ENCODE assay signal across 8 cellular contexts in the genomic region with DNA sequence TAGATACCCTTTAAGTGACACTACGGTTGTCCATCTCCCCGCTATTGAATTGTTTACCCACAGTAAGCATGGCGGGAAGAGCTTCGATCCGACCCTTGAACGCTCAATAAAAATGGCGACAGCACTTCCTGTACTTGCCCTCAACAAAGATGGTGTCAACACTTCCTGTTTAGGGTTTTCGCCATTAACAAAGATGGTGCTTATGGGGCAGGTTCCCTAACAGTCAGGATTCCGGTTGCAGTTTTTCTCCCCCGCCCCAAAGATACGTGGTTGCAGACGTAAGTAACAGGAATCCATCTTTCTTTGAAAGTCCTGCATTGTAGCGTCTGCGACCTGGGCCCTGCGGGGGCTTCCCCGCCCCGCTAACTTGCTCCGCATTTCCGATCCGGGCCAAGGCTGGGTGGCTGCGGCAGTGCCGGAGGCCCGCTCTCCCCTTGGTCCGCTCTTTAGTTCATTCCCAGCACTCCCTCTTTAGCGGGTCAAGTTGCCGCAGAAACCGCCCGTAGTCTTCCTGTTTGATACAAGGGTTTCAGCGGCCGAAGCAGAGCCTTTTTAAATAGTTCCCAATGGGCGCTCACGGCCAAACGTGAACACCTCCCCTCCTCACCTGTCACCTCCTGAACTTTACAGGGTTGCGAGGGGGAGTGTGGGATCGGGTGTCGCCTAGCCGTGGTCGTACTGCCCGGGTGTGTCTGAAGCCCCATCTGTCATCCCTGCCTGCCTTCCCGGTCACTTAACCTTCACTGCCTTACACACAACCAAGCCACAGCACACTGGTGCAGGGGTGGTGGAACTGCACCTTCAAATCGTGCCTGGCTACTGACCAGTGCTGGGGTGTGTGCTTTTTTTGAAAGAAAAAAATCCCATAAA. TPM values are rescaled to one million over a fixed set of nuclear protein-coding genes. Genes with fewer than 3 reads are reported as not detected.
DNase-seq lines count a peak whose midpoint lies in the region; ATAC-seq, FAIRE-seq and TF ChIP-seq lines count a peak whose summit lies in the region.

A gene (plus strand): TSS at position 181 of the 870 bp plus-strand sequence.

- H3K4me2 ChIP-seq in OCI-LY3 (ENCODE audit: low read length), result peak within 1 kb of the TSS; percentile 93
- H3K4me2 ChIP-seq in endothelial cell of umbilical vein (ENCODE audit: insufficient read depth, low read length), result peak within 1 kb of the TSS; percentile 88

- TF ChIP-seq POLR2A in endothelial cell of umbilical vein (IDR thresholded peaks at IDR 0.05; ENCODE audit: low read depth, low read length), result peak; percentile 73

- dilution Hi-C loops in endothelial cell of umbilical vein (cut with MboI; ENCODE audit: extremely low pct_ligation_motif_present, low sequenced_read_pairs), result no loop called here

- FAIRE-seq in D721Med (lab: Jason Lieb, UNC) (peak; percentile 90), endothelial cell of umbilical vein (lab: Jason Lieb, UNC) (peak; percentile 100)

- H3K9me1 ChIP-seq in endothelial cell of umbilical vein (replicated peaks; ENCODE audit: control insufficient read depth, extremely low read depth, insufficient read depth, low read length), result no peaks in the 10 kb centered on the region

- peaks cover 32% of the 10 kb centered on the region for H3K4me1 ChIP-seq in OCI-LY3 (ENCODE audit: low read length)
- peaks cover 10% of the 10 kb centered on the region for H3K4me1 ChIP-seq in endothelial cell of umbilical vein (ENCODE audit: control insufficient read depth, extremely low read depth, insufficient read depth, low read length)

- ATAC-seq in GM21515 (IDR thresholded peaks at IDR 0.05; ENCODE audit: unreplicated experiment), result peak; percentile 93

- intact Hi-C loops in endothelial cell of umbilical vein (cut with micrococcal nuclease), result loop anchor here (1.0 to 2.0 kb wide), 6 partner anchors 53 to 424 kb away; no protein-coding TSS in a partner anchor

- H4K20me1 ChIP-seq in OCI-LY3 (ENCODE audit: insufficient read depth, low read length) (no peaks in the 10 kb centered on the region), endothelial cell of umbilical vein (replicated peaks; ENCODE audit: control insufficient read depth, extremely low read depth, insufficient read depth, low read length) (no peaks in the 10 kb centered on the region)

- H3K79me2 ChIP-seq in OCI-LY3 (ENCODE audit: low read length), result no peaks in the 10 kb centered on the region
- H3K79me2 ChIP-seq in endothelial cell of umbilical vein (ENCODE audit: control insufficient read depth, insufficient read depth, low read length), result no peaks in the 10 kb centered on the region

- POLR2A ChIA-PET in endothelial cell of umbilical vein (lab: Charles Lee), result no interaction called here

- TSS peak; percentile 87 for BruUV-seq in endothelial cell of umbilical vein (replicated peaks; lab: Mats Ljungman, UMichigan)

- H3K9ac ChIP-seq in OCI-LY3 (ENCODE audit: low read length), result peak within 1 kb of the TSS; percentile 97
- H3K9ac ChIP-seq in endothelial cell of umbilical vein (replicated peaks; ENCODE audit: extremely low read depth, insufficient read depth, low read length), result peak within 1 kb of the TSS; percentile 88

- H3K4me3 ChIP-seq in OCI-LY3 (ENCODE audit: low read length) (peak within 1 kb of the TSS; percentile 87), endothelial cell of umbilical vein (replicated peaks in 1 of 3; ENCODE audit: insufficient read depth in 1 of 3, low read depth in 1 of 3, low read length in 3 of 3) (peak within 1 kb of the TSS; percentile 43 to 68 (median 67))

- peaks cover 16% of the 10 kb centered on the region; the same call in 1 of the 2 replicates for H3K9me3 ChIP-seq in OCI-LY3 (ENCODE audit: insufficient read depth, low read length)
- H3K9me3 ChIP-seq in endothelial cell of umbilical vein (replicated peaks; ENCODE audit: control insufficient read depth, insufficient read depth, low read length), result no peaks in the 10 kb centered on the region

- H3K36me3 ChIP-seq in OCI-LY3 (replicated peaks; ENCODE audit: low read depth, low read length) (peaks cover 12% of the 10 kb centered on the region), endothelial cell of umbilical vein (ENCODE audit: control insufficient read depth in 2 of 2, extremely low read depth in 1 of 2, insufficient read depth in 2 of 2, low read length in 2 of 2) (no peaks in the 10 kb centered on the region)

- DNase-seq in D721Med (ENCODE audit: insufficient read length, low spot score) (peak; percentile 31), HuH-7 (ENCODE audit: low spot score) (peak; percentile 43), activated T-cell treated with anti-CD3 and anti-CD28 coated beads for 1 hour (ENCODE audit: low read depth) (peak; percentile 66), endothelial cell of umbilical vein (ENCODE audit: low read depth, low spot score) (peak; percentile 97), midbrain (lab: John Stamatoyannopoulos, UW) (peak; percentile 95)
- DNase-seq in stimulated activated CD8-positive, alpha-beta memory T cell treated with anti-CD3 and anti-CD28 coated beads, Interleukin-2, amount 100 ng/mL, for 1 hour (ENCODE audit: low read depth in 2 of 2), result peak; percentile 64 to 69

- H2AFZ ChIP-seq in OCI-LY3 (ENCODE audit: low read depth, low read length) (peak within 1 kb of the TSS; percentile 77), endothelial cell of umbilical vein (ENCODE audit: low read depth, low read length) (peak within 1 kb of the TSS; percentile 63)

- TF ChIP-seq CTCF in D721Med (IDR thresholded peaks at IDR 0.05; ENCODE audit: insufficient read depth, missing control alignments) (no peak), OCI-LY3 (IDR thresholded peaks at IDR 0.05; ENCODE audit: low read depth, low read length) (no peak), endothelial cell of umbilical vein (IDR thresholded peaks at IDR 0.05; ENCODE audit: extremely low read depth in 1 of 2, insufficient read depth in 1 of 2, low read depth in 1 of 2, low read length in 2 of 2) (no peak)

- CTCF ChIA-PET in endothelial cell of umbilical vein (lab: Charles Lee), result interaction anchor here (1.0 to 1.4 kb wide), 4 partner anchors 10 to 425 kb away, joined by 4 to 12 read pairs (median 5); no protein-coding TSS in a partner anchor

- peak within 1 kb of the TSS; percentile 95 for H3K27ac ChIP-seq in OCI-LY3 (ENCODE audit: low read length)
- peak within 1 kb of the TSS; percentile 82 for H3K27ac ChIP-seq in endothelial cell of umbilical vein (ENCODE audit: insufficient read depth, low read depth, low read length)

- H3K27me3 ChIP-seq in OCI-LY3 (ENCODE audit: low read depth, low read length) (no peaks in the 10 kb centered on the region), endothelial cell of umbilical vein (ENCODE audit: control insufficient read depth in 2 of 2, insufficient read depth in 2 of 2, low read length in 2 of 2) (peaks cover 1 to 7% of the 10 kb centered on the region in 2 experiments)

TF ChIP-seq in endothelial cell of umbilical vein, 7 proteins besides CTCF, POLR2A, EP300 and RAD21:
- TF ChIP-seq JUN (IDR thresholded peaks at IDR 0.05; ENCODE audit: borderline replicate concordance, insufficient read depth, insufficient read length, low read depth), result no peak
- TF ChIP-seq POLR2AphosphoS5 (IDR thresholded peaks at IDR 0.05; ENCODE audit: insufficient read depth, low read depth, low read length), result peak; percentile 68

RNA-seq across cellular contexts. Expression of the gene that starts here (rescaled TPM):
- total RNA-seq in endothelial cell of umbilical vein, result 8.0 and 11.7 TPM in 2 replicates
- 12.3 and 14.5 TPM in 2 replicates for polyA plus RNA-seq in endothelial cell of umbilical vein
- polyA plus RNA-seq in endothelial cell of umbilical vein (2011; cell fraction: cytosol; rRNA removed), result 12.7 and 13.0 TPM in 2 replicates
- polyA plus RNA-seq in endothelial cell of umbilical vein (2011; cell fraction: nucleus; rRNA removed), result 7.2 and 7.4 TPM in 2 replicates
- polyA plus RNA-seq in endothelial cell of umbilical vein (2012), result 9.1 and 14.0 TPM in 2 replicates
- 4.7 and 5.8 TPM in 2 replicates for polyA minus RNA-seq in endothelial cell of umbilical vein
- polyA minus RNA-seq in endothelial cell of umbilical vein (2011; cell fraction: cytosol; rRNA and poly(A)+ RNA removed), result 4.2 TPM
- polyA minus RNA-seq in endothelial cell of umbilical vein (2011; cell fraction: nucleus; rRNA and poly(A)+ RNA removed), result 10.0 and 13.6 TPM in 2 replicates

Comparison
In these comparisons a context has a peak if more than half of its experiments do, and no peak if none do; other contexts are left out.
1. Peak in every context shown above with its lines: DNase-seq, ATAC-seq, H3K4me3 ChIP-seq and H3K27ac ChIP-seq.
2. DNase-seq: peak in every context shown above with its lines; median percentile 97 in endothelial cell of umbilical vein; 95 in midbrain; 66 in stimulated activated CD8-positive, alpha-beta memory T cell treated with anti-CD3 and anti-CD28 coated beads, Interleukin-2, amount 100 ng/mL, for 1 hour; 66 in activated T-cell treated with anti-CD3 and anti-CD28 coated beads for 1 hour; 43 in HuH-7; 31 in D721Med.